ENCODE assay signal across 17 cellular contexts in the genomic region with DNA sequence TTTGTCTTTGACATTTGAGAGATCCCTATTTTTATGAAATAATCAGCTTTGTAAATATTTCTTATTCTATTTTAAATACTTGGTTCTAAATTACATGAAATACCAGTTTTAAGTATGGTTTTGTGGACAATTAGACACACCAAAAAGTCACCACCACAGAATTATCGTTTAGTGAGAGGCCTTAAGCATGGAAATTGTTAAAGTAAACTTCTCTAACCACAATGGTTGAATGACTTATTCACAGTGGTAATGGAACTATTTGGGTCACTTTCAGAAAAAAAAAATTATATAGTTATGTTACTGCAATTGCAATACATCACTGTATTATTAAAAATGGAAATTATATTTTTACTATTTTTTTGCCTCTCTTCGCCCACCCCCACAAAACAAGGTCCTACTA.
"Had no signal": no experiment of that assay in that cellular context is flagged by ENCODE, and none has a peak within 500 bp of the region (broad histone marks: within the 10 kb centered on the region; RNA-seq: fewer than 3 reads in every experiment).

No MANE protein-coding gene starts in this region.

- H3K79me2 ChIP-seq: parathyroid adenoma had no signal

- H3K36me3 ChIP-seq: ascending aorta, gastroesophageal sphincter, heart right ventricle, stomach, thoracic aorta had no signal

- H3K4me3 ChIP-seq: ascending aorta, gastroesophageal sphincter, heart right ventricle, lung, stomach, thoracic aorta had no signal

- H3K9me3 ChIP-seq: ascending aorta, gastroesophageal sphincter, thoracic aorta had no signal

- H3K27ac ChIP-seq: ascending aorta, gastroesophageal sphincter, heart right ventricle, parathyroid adenoma, stomach, thoracic aorta, VCaP had no signal

- H3K4me1 ChIP-seq: ascending aorta, gastroesophageal sphincter, heart right ventricle, parathyroid adenoma, stomach had no signal

- DNase-seq: activated CD4-positive, alpha-beta T cell treated with anti-CD3 and anti-CD28 coated beads for 1 hour; activated CD4-positive, alpha-beta T cell treated with anti-CD3 and anti-CD28 coated beads, Interleukin-2, amount 50 U/mL, for 48 hours; activated naive CD4-positive, alpha-beta T cell treated with Interleukin-2 at 50 U/mL for 16 hours; central memory CD4-positive, alpha-beta T cell; effector memory CD4-positive, alpha-beta T cell; heart right ventricle; islet precursor cell; midbrain; stimulated activated CD4-positive, alpha-beta T cell treated with anti-CD3 and anti-CD28 coated beads, Interleukin-12 subunit alpha, Interleukin-12 subunit beta, amount 100 ng/mL, for 4 hours; stimulated activated CD4-positive, alpha-beta T cell treated with anti-CD3 and anti-CD28 coated beads, Interleukin-2, amount 100 ng/mL, for 24 hours; stomach had no signal

- H3K9ac ChIP-seq: parathyroid adenoma had no signal

- H2AFZ ChIP-seq: parathyroid adenoma had no signal

- H3K27me3 ChIP-seq: ascending aorta, gastroesophageal sphincter, heart right ventricle, stomach had no signal
